Comparison of ENCODE assay signal across 9 cellular contexts in the genomic region with DNA sequence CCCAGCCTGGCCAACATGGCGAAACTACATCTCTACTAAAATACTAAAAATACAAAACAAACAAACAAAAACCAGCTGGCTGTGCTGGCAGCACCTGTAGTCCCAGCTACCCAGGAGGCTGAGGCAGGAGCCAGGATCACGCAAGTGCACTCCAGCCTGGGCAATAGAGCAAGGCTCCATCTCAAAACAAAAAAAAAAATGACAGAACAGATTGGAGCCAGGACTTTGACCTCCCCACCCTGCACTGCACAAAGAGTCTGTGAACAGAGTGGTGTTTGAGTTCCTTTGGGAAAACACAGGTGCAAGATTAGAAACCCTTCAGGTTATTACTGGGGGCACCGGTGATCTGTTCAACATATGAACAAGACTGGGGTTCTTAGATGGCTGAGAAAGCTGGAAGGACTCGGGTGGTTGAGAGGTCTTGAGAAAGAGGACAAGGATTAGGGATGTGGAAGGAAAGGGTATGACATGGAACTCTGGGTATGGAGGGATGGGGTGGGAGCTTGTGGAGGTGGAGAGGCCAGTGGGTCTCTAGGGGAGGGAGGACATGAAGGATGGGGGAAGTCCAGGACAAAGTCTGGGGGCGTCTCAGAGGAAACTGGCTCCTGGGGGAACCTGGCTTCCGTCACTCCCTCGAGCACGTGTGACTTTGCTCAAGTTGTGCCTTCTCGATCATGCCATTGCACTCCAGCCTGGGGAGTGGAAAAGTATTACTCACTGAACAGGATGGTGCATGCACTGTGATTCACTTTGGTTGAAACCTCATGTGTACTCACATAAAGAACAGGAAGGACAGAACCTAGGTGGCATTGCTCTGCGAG. TPM values are rescaled to one million over a fixed set of nuclear protein-coding genes. Genes with fewer than 3 reads are reported as not detected.
DNase-seq lines count a peak whose midpoint lies in the region; ATAC-seq and TF ChIP-seq lines count a peak whose summit lies in the region.
"Had no signal": no experiment of that assay in that cellular context is flagged by ENCODE, and none has a peak within 500 bp of the region (broad histone marks: within the 10 kb centered on the region; RNA-seq: fewer than 3 reads in every experiment).

No MANE protein-coding gene starts in this region.

- peak overlapping the region; percentile 97 for H3K27ac Mint-ChIP-seq in Caco-2 (ENCODE audit: unreplicated experiment)

- H3K27me3 Mint-ChIP-seq in Caco-2 (ENCODE audit: insufficient read depth, unreplicated experiment): no peaks in the 10 kb centered on the region

- peaks cover 26% of the 10 kb centered on the region for H3K4me1 ChIP-seq in Caco-2
- H3K4me1 ChIP-seq in duodenal mucosa (ENCODE audit: control insufficient read depth in 1 of 2, insufficient read depth in 2 of 2, low read length in 2 of 2): peaks cover 34 to 48% of the 10 kb centered on the region in 2 donors
- no peaks in the 10 kb centered on the region for H3K4me1 ChIP-seq in gastrocnemius medialis
- no peaks in the 10 kb centered on the region for H3K4me1 ChIP-seq in tibial artery

- H3K36me3 ChIP-seq in Caco-2 (ENCODE audit: control insufficient read depth, insufficient read depth, low read length) (no peaks in the 10 kb centered on the region; the same call in 1 of the 2 replicates), duodenal mucosa (ENCODE audit: control insufficient read depth in 1 of 2, insufficient read depth in 2 of 2, low read length in 2 of 2) (peaks cover 9 to 27% of the 10 kb centered on the region in 2 donors), gastrocnemius medialis (peaks cover 0 to 34% of the 10 kb centered on the region in 2 donors), tibial artery (peaks cover 29 to 66% (median 50%) of the 10 kb centered on the region in 3 donors)

- in situ Hi-C loops in gastrocnemius medialis (cut with MboI; ENCODE audit: low sequenced_read_pairs in 4 of 4): no loop called here

- H3K9me3 ChIP-seq in Caco-2 (no peaks in the 10 kb centered on the region), duodenal mucosa (ENCODE audit: control insufficient read depth in 1 of 2, low read length in 2 of 2) (no peaks in the 10 kb centered on the region), gastrocnemius medialis (no peaks in the 10 kb centered on the region), tibial artery (no peaks in the 10 kb centered on the region)
- H3K9me3 ChIP-seq: heart right ventricle had no signal

- H3K9ac ChIP-seq in duodenal mucosa (ENCODE audit: low read depth in 1 of 2, low read length in 2 of 2): peak overlapping the region; percentile 21 to 51

- peak overlapping the region; percentile 87 for H3K27ac ChIP-seq in duodenal mucosa (ENCODE audit: low read depth, low read length)
- peak overlapping the region; percentile 54 to 72 (median 70) for H3K27ac ChIP-seq in gastrocnemius medialis
- no peak overlapping the region for H3K27ac ChIP-seq in tibial artery

- TF ChIP-seq CTCF in Caco-2 (IDR thresholded peaks at IDR 0.05; ENCODE audit: insufficient read depth in 1 of 2, low read depth in 1 of 2, low read length in 1 of 2, severe bottlenecking in 1 of 2, unreplicated experiment in 1 of 2): no peak
- TF ChIP-seq CTCF in gastrocnemius medialis (IDR thresholded peaks at IDR 0.05 in 4 of 5, conservative IDR thresholded peaks at IDR 0.05 in 1 of 5): no peak
- TF ChIP-seq CTCF in tibial artery (IDR thresholded peaks at IDR 0.05): no peak

- CTCF ChIA-PET in Caco-2 (lab: Charles Lee): interaction anchor here (0.5 to 1.8 kb wide), 7 partner anchors 15 to 169 kb away, joined by 3 to 17 read pairs (median 4); no protein-coding TSS in a partner anchor

- H3K36me3 Mint-ChIP-seq in Caco-2 (ENCODE audit: insufficient read depth, unreplicated experiment): peaks cover 77% of the 10 kb centered on the region

- H3K27me3 ChIP-seq in Caco-2 (replicated peaks; ENCODE audit: control insufficient read depth, insufficient read depth, low read length) (no peaks in the 10 kb centered on the region), duodenal mucosa (ENCODE audit: control insufficient read depth in 1 of 2, insufficient read depth in 2 of 2, low read length in 2 of 2) (no peaks in the 10 kb centered on the region), gastrocnemius medialis (no peaks in the 10 kb centered on the region), tibial artery (no peaks in the 10 kb centered on the region)
- H3K27me3 ChIP-seq: heart right ventricle had no signal

- intact Hi-C loops in Caco-2 (cut with micrococcal nuclease; ENCODE audit: unreplicated experiment) (loop anchor here (1.0 kb wide), 1 partner anchor 18 kb away; no protein-coding TSS in a partner anchor), gastrocnemius medialis (cut with DNase I; ENCODE audit: low total_unique reads) (no loop called here), tibial artery (cut with DNase I; ENCODE audit: low total_unique reads) (no loop called here)

- POLR2A ChIA-PET in Caco-2 (lab: Charles Lee): interaction anchor here (0.6 to 1.7 kb wide), 8 partner anchors 16 to 375 kb away, joined by 3 to 10 read pairs (median 4); a partner anchor contains a TSS

- TF ChIP-seq POLR2A in gastrocnemius medialis (IDR thresholded peaks at IDR 0.05): no peak

- peaks cover 22% of the 10 kb centered on the region for H3K4me1 Mint-ChIP-seq in Caco-2 (ENCODE audit: low read depth, unreplicated experiment)

- TSS peak; percentile 83 for BruUV-seq in Caco-2 (replicated peaks; lab: Mats Ljungman, UMichigan)

- DNase-seq in Caco-2 (peak; percentile 84), gastrocnemius medialis (no peak), tibial artery (no peak), GM19238 (ENCODE audit: insufficient read length, low spot score) (no peak)
- DNase-seq in activated CD4-positive, alpha-beta T cell treated with anti-CD3 and anti-CD28 coated beads for 48 hours: peak; percentile 78
- DNase-seq: heart right ventricle had no signal

- H3K9me3 Mint-ChIP-seq in Caco-2 (ENCODE audit: unreplicated experiment): no peaks in the 10 kb centered on the region

- ATAC-seq in gastrocnemius medialis: no peak
- ATAC-seq in GM21423 (IDR thresholded peaks at IDR 0.05; ENCODE audit: unreplicated experiment): no peak
- ATAC-seq in GM21390 (IDR thresholded peaks at IDR 0.05; ENCODE audit: unreplicated experiment): no peak

- H3K4me3 ChIP-seq in Caco-2 (ENCODE audit: low read depth, low read length): peak overlapping the region; percentile 0
- no peak overlapping the region for H3K4me3 ChIP-seq in duodenal mucosa (ENCODE audit: low read depth in 1 of 2, low read length in 2 of 2)
- H3K4me3 ChIP-seq in gastrocnemius medialis: no peak overlapping the region
- no peak overlapping the region for H3K4me3 ChIP-seq in tibial artery
- H3K4me3 ChIP-seq: heart right ventricle had no signal

- H3K4me3 Mint-ChIP-seq in Caco-2 (ENCODE audit: unreplicated experiment): peak overlapping the region; percentile 75

RNA-seq across cellular contexts. Expression of a gene that starts 25.9 kb away (rescaled TPM):
- 6.6 and 7.0 TPM in 2 replicates for total RNA-seq in Caco-2 (2022)
- total RNA-seq in gastrocnemius medialis: 10 to 100 TPM in 2 of 4 donors, 1 to 10 TPM in 2; 1.2 to 11.7 (median 7.6) TPM

RNA-seq across cellular contexts. Expression of a gene that starts 26.7 kb away (rescaled TPM):
- total RNA-seq in Caco-2 (2022) (74.7 and 77.7 TPM in 2 replicates), gastrocnemius medialis (10 to 100 TPM; 62.4 to 92.8 (median 78.9) TPM)

RNA-seq across cellular contexts. Expression of a gene that starts 27.5 kb away (rescaled TPM):
- total RNA-seq in Caco-2 (2022) (7.7 and 8.4 TPM in 2 replicates), gastrocnemius medialis (1 to 10 TPM in 3 of 4 donors, not detected in 1; 1.4 to 4.6 (median 3.8) TPM)

RNA-seq across cellular contexts. Expression of a gene that starts 37.3 kb away (rescaled TPM):
- total RNA-seq in Caco-2 (2022) (38.8 and 40.5 TPM in 2 replicates), gastrocnemius medialis (1 to 10 TPM; 3.4 to 7.7 (median 3.8) TPM)

RNA-seq across cellular contexts. Expression of a gene that starts 41.2 kb away (rescaled TPM):
- total RNA-seq in Caco-2 (2022): 135 and 136 TPM in 2 replicates
- 10 to 100 TPM; 54.8 to 68.2 (median 59.7) TPM for total RNA-seq in gastrocnemius medialis

Comparison
In these comparisons a context has a peak if more than half of its experiments do, and no peak if none do; other contexts are left out.
1. DNase-seq: peak in Caco-2 (2 of 2) and activated CD4-positive, alpha-beta T cell treated with anti-CD3 and anti-CD28 coated beads for 48 hours (single experiment); none in gastrocnemius medialis (0 of 2), tibial artery (0 of 2) and GM19238 (single experiment).
2. H3K27ac ChIP-seq: peak in duodenal mucosa (single experiment) and gastrocnemius medialis (4 of 4); none in tibial artery (0 of 2).